Comparison of ENCODE assay signal across 1 cellular context in the genomic region with DNA sequence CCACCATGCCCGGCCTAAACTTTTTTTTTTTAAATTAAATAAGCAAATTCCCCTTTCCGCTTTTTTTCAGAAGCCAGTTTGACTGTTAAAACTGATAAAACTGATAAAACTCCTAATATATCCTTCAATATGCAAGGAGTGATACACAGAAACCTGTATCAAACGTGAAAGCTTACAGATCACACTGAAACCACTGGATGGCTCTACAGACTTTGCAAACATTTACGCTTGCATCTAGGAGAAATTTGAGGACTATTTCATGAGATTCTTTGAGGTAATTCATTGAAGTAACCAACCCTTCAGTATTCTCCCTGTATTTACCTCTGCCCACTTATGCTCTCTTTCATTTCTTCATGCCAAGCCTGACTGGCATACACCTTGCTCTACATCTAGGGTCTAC.
TF ChIP-seq lines count a peak whose summit lies in the region.

No MANE protein-coding gene starts in this region.

TF ChIP-seq in GM12878, 131 proteins besides CTCF, POLR2A, EP300 and RAD21 (continued from another document):
- TF ChIP-seq, protein P1, sequence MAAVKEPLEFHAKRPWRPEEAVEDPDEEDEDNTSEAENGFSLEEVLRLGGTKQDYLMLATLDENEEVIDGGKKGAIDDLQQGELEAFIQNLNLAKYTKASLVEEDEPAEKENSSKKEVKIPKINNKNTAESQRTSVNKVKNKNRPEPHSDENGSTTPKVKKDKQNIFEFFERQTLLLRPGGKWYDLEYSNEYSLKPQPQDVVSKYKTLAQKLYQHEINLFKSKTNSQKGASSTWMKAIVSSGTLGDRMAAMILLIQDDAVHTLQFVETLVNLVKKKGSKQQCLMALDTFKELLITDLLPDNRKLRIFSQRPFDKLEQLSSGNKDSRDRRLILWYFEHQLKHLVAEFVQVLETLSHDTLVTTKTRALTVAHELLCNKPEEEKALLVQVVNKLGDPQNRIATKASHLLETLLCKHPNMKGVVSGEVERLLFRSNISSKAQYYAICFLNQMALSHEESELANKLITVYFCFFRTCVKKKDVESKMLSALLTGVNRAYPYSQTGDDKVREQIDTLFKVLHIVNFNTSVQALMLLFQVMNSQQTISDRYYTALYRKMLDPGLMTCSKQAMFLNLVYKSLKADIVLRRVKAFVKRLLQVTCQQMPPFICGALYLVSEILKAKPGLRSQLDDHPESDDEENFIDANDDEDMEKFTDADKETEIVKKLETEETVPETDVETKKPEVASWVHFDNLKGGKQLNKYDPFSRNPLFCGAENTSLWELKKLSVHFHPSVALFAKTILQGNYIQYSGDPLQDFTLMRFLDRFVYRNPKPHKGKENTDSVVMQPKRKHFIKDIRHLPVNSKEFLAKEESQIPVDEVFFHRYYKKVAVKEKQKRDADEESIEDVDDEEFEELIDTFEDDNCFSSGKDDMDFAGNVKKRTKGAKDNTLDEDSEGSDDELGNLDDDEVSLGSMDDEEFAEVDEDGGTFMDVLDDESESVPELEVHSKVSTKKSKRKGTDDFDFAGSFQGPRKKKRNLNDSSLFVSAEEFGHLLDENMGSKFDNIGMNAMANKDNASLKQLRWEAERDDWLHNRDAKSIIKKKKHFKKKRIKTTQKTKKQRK (IDR thresholded peaks at IDR 0.05; ENCODE audit: low read depth, low read length): no peak
- no peak for TF ChIP-seq ZNF384 (IDR thresholded peaks at IDR 0.05; ENCODE audit: borderline replicate concordance, low read depth, low read length)
- TF ChIP-seq, protein P2, sequence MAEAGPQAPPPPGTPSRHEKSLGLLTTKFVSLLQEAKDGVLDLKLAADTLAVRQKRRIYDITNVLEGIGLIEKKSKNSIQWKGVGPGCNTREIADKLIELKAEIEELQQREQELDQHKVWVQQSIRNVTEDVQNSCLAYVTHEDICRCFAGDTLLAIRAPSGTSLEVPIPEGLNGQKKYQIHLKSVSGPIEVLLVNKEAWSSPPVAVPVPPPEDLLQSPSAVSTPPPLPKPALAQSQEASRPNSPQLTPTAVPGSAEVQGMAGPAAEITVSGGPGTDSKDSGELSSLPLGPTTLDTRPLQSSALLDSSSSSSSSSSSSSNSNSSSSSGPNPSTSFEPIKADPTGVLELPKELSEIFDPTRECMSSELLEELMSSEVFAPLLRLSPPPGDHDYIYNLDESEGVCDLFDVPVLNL (IDR thresholded peaks at IDR 0.05; ENCODE audit: low read depth, low read length): no peak
- TF ChIP-seq TCF12 (IDR thresholded peaks at IDR 0.05; ENCODE audit: low read depth, low read length): no peak
- TF ChIP-seq REST (IDR thresholded peaks at IDR 0.05; ENCODE audit: low read depth, low read length): no peak
- TF ChIP-seq SUPT20H (IDR thresholded peaks at IDR 0.05; ENCODE audit: borderline replicate concordance, control insufficient read depth, low read depth, low read length): no peak
- TF ChIP-seq, protein P3, sequence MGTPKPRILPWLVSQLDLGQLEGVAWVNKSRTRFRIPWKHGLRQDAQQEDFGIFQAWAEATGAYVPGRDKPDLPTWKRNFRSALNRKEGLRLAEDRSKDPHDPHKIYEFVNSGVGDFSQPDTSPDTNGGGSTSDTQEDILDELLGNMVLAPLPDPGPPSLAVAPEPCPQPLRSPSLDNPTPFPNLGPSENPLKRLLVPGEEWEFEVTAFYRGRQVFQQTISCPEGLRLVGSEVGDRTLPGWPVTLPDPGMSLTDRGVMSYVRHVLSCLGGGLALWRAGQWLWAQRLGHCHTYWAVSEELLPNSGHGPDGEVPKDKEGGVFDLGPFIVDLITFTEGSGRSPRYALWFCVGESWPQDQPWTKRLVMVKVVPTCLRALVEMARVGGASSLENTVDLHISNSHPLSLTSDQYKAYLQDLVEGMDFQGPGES (IDR thresholded peaks at IDR 0.05): no peak
- no peak for TF ChIP-seq HDGF (IDR thresholded peaks at IDR 0.05)
- no peak for TF ChIP-seq CUX1 (IDR thresholded peaks at IDR 0.05; ENCODE audit: insufficient replicate concordance, low read depth, low read length)
- TF ChIP-seq SMC3 (IDR thresholded peaks at IDR 0.05; ENCODE audit: borderline replicate concordance, low read length): no peak
- TF ChIP-seq, protein P4, sequence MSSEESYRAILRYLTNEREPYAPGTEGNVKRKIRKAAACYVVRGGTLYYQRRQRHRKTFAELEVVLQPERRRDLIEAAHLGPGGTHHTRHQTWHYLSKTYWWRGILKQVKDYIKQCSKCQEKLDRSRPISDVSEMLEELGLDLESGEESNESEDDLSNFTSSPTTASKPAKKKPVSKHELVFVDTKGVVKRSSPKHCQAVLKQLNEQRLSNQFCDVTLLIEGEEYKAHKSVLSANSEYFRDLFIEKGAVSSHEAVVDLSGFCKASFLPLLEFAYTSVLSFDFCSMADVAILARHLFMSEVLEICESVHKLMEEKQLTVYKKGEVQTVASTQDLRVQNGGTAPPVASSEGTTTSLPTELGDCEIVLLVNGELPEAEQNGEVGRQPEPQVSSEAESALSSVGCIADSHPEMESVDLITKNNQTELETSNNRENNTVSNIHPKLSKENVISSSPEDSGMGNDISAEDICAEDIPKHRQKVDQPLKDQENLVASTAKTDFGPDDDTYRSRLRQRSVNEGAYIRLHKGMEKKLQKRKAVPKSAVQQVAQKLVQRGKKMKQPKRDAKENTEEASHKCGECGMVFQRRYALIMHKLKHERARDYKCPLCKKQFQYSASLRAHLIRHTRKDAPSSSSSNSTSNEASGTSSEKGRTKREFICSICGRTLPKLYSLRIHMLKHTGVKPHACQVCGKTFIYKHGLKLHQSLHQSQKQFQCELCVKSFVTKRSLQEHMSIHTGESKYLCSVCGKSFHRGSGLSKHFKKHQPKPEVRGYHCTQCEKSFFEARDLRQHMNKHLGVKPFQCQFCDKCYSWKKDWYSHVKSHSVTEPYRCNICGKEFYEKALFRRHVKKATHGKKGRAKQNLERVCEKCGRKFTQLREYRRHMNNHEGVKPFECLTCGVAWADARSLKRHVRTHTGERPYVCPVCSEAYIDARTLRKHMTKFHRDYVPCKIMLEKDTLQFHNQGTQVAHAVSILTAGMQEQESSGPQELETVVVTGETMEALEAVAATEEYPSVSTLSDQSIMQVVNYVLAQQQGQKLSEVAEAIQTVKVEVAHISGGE (CRISPR knock-in tag; IDR thresholded peaks at IDR 0.05): no peak
- TF ChIP-seq IKZF1 (conservative IDR thresholded peaks at IDR 0.05): no peak
